1 cellular context compared by ENCODE assay signal in genomic region chr2:38294597-38294996, GRCh38.
TF ChIP-seq lines count a peak whose summit lies in the region.

No MANE protein-coding gene starts in this region.

TF ChIP-seq in IMR-90, 13 proteins besides CTCF, POLR2A, EP300 and RAD21 (continued from another document):
- TF ChIP-seq NFE2L2 (IDR thresholded peaks at IDR 0.05; ENCODE audit: low read depth, low read length): no peak
- no peak for TF ChIP-seq MAZ (IDR thresholded peaks at IDR 0.05; ENCODE audit: borderline replicate concordance, low read depth, low read length)
- no peak for TF ChIP-seq MXI1 (IDR thresholded peaks at IDR 0.05; ENCODE audit: borderline replicate concordance, low read depth, low read length)
- no peak for TF ChIP-seq FOS (IDR thresholded peaks at IDR 0.05; ENCODE audit: low read depth, low read length)
- TF ChIP-seq, protein P1, sequence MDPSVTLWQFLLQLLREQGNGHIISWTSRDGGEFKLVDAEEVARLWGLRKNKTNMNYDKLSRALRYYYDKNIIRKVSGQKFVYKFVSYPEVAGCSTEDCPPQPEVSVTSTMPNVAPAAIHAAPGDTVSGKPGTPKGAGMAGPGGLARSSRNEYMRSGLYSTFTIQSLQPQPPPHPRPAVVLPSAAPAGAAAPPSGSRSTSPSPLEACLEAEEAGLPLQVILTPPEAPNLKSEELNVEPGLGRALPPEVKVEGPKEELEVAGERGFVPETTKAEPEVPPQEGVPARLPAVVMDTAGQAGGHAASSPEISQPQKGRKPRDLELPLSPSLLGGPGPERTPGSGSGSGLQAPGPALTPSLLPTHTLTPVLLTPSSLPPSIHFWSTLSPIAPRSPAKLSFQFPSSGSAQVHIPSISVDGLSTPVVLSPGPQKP (IDR thresholded peaks at IDR 0.05; ENCODE audit: borderline replicate concordance, low read depth, low read length): no peak
- TF ChIP-seq, protein P2, sequence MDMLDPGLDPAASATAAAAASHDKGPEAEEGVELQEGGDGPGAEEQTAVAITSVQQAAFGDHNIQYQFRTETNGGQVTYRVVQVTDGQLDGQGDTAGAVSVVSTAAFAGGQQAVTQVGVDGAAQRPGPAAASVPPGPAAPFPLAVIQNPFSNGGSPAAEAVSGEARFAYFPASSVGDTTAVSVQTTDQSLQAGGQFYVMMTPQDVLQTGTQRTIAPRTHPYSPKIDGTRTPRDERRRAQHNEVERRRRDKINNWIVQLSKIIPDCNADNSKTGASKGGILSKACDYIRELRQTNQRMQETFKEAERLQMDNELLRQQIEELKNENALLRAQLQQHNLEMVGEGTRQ (IDR thresholded peaks at IDR 0.05; ENCODE audit: low read depth, low read length): no peak
- TF ChIP-seq SMC3 (IDR thresholded peaks at IDR 0.05; ENCODE audit: low read depth, low read length): no peak
